In the genomic region with DNA sequence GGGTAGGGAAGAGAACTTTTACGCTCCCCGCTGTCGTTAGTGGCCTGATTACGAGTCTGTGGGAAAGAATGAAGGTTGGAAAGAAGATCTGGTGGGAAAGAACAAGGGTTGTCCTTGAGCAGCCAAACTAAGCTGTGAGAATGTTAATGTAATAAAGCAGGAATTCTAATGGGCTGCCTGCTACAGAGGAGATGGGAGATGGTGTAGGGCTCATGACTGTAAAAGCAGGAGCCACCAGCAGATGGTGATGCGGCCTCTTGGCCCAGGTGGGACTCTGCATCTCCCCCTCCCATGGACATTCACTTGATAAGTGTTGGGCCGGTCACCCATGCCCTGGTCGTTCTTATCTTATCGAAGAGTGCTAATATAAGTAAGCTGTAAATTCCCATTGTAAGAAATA, we compare ENCODE assay signal across 8 cellular contexts.
DNase-seq lines count a peak whose midpoint lies in the region; ATAC-seq and TF ChIP-seq lines count a peak whose summit lies in the region.

No MANE protein-coding gene starts in this region.

- no TSS peak for BruUV-seq in Panc1 (replicated peaks; lab: Mats Ljungman, UMichigan)

- in situ Hi-C loops in Panc1 (cut with HindIII; ENCODE audit: low pct_unique_long_range_greater_than_20kb, low sequenced_read_pairs), result no loop called here

- H3K4me1 ChIP-seq in Panc1 (ENCODE audit: control insufficient read depth, insufficient read depth, low read length) (peaks cover 18% of the 10 kb centered on the region), stomach (peaks cover 26 to 56% (median 41%) of the 10 kb centered on the region in 4 donors)

- intact Hi-C loops in Panc1 (cut with micrococcal nuclease; ENCODE audit: unreplicated experiment), result no loop called here
- intact Hi-C loops in left cardiac atrium (cut with DNase I), result loop anchor here (5.0 to 10.0 kb wide), 2 partner anchors 123 to 131 kb away; no protein-coding TSS in a partner anchor
- intact Hi-C loops in stomach (cut with DNase I; ENCODE audit: low total_unique reads), result no loop called here

- TF ChIP-seq EP300 in stomach (IDR thresholded peaks at IDR 0.05), result no peak

- no peaks in the 10 kb centered on the region for H3K36me3 ChIP-seq in Panc1 (ENCODE audit: control insufficient read depth, insufficient read depth, low read length)
- H3K36me3 ChIP-seq in stomach, result no peaks in the 10 kb centered on the region

- H3K4me3 ChIP-seq in Panc1 (ENCODE audit: low read depth in 2 of 2, low read length in 2 of 2), result no peak overlapping the region
- no peak overlapping the region for H3K4me3 ChIP-seq in stomach

- TF ChIP-seq CTCF in Panc1 (IDR thresholded peaks at IDR 0.05) (peak; percentile 60), stomach (IDR thresholded peaks at IDR 0.05) (peak in 3 of 7 experiments; percentile 17 to 48 (median 22))

- POLR2A ChIA-PET in Panc1 (lab: Charles Lee), result no interaction called here

- no peak overlapping the region for H3K27ac ChIP-seq in Panc1 (ENCODE audit: low read length)
- H3K27ac ChIP-seq in stomach, result peak overlapping the region in 2 of 5 donors; percentile 75 to 77

- H3K9me3 ChIP-seq in Panc1 (ENCODE audit: control insufficient read depth, insufficient read depth, low read depth, low read length) (no peaks in the 10 kb centered on the region), stomach (no peaks in the 10 kb centered on the region)

- CTCF ChIA-PET in Panc1 (lab: Charles Lee), result interaction anchor here (0.6 kb wide), 1 partner anchor 33 kb away, joined by 3 read pairs; no protein-coding TSS in a partner anchor

- ATAC-seq in Panc1, result peak; percentile 70; the same call in 1 of the 2 replicates
- peak; percentile 63 to 79 for ATAC-seq in left cardiac atrium
- ATAC-seq in HG03520 (IDR thresholded peaks at IDR 0.05; ENCODE audit: unreplicated experiment), result no peak
- no peak for ATAC-seq in GM19452 (IDR thresholded peaks at IDR 0.05; ENCODE audit: unreplicated experiment)
- ATAC-seq in HG03378 (IDR thresholded peaks at IDR 0.05; ENCODE audit: unreplicated experiment), result no peak

- 34 to 63% (median 56%) methylated on average over 8 of the region's 8 CpGs for WGBS in stomach, 5 donors

- H3K27me3 ChIP-seq in Panc1 (ENCODE audit: control insufficient read depth, insufficient read depth, low read length) (no peaks in the 10 kb centered on the region), stomach (peaks cover 0 to 5% (median 0%) of the 10 kb centered on the region in 3 donors)

- DNase-seq in NCI-H748 (lab: John Stamatoyannopoulos, UW; ENCODE audit: unreplicated experiment), result peak; percentile 24
- no peak for DNase-seq in NCI-H748 treated with DMSO at 0.1 percent for 48 hours (lab: John Stamatoyannopoulos, UW)
- DNase-seq in Panc1 (ENCODE audit: low read depth, low spot score), result no peak
- DNase-seq in left cardiac atrium, result no peak
- peak; percentile 53 for DNase-seq in stomach

- TF ChIP-seq POLR2A in stomach (IDR thresholded peaks at IDR 0.05), result no peak

Comparison
In these comparisons a context has a peak if more than half of its experiments do, and no peak if none do; other contexts are left out.
1. DNase-seq: peak in NCI-H748 (single experiment) and stomach (single experiment); none in NCI-H748 treated with DMSO at 0.1 percent for 48 hours (single experiment), Panc1 (single experiment) and left cardiac atrium (single experiment).
2. ATAC-seq: peak in Panc1 (single experiment) and left cardiac atrium (2 of 2); none in HG03520 (single experiment), GM19452 (single experiment) and HG03378 (single experiment).
3. intact Hi-C loops: an anchor here in left cardiac atrium (5.0 to 10.0 kb wide); none called in Panc1 and stomach.